Comparison of ENCODE assay signal across 9 cellular contexts in genomic region chr20:53867741-53868351, GRCh38.
DNase-seq lines count a peak whose midpoint lies in the region; ATAC-seq and TF ChIP-seq lines count a peak whose summit lies in the region.
"Had no signal": no experiment of that assay in that cellular context is flagged by ENCODE, and none has a peak within 500 bp of the region (broad histone marks: within the 10 kb centered on the region; RNA-seq: fewer than 3 reads in every experiment).

No MANE protein-coding gene starts in this region.

- H3K4me3 Mint-ChIP-seq in T-helper 1 cell treated with Interleukin-12 subunit alpha and Interleukin-12 subunit beta and Interleukin-4 antibody, amounts not matched to agents 30 μg/mL and 1 μg/mL, for 36 hours: peak overlapping the region; percentile 63
- H3K4me3 Mint-ChIP-seq in WTC11: peak overlapping the region; percentile 34
- H3K4me3 Mint-ChIP-seq in stimulated activated naive CD8-positive, alpha-beta T cell treated with anti-CD3 and anti-CD28 coated beads, Interleukin-15, amount 100 ng/mL, for 72 hours: peak overlapping the region; percentile 37 to 74

- DNase-seq in T-helper 1 cell (no peak), WTC11 (ENCODE audit: low spot score) (no peak), EL (no peak)
- DNase-seq in stimulated activated naive CD8-positive, alpha-beta T cell treated with anti-CD3 and anti-CD28 coated beads, Interleukin-15, amount 100 ng/mL, for 72 hours: no peak
- no peak for DNase-seq in effector CD8-positive, alpha-beta T cell (lab: John Stamatoyannopoulos, UW)
- DNase-seq in stimulated activated CD4-positive, alpha-beta T cell treated with anti-CD3 and anti-CD28 coated beads, Interleukin-12 subunit alpha, Interleukin-12 subunit beta, amount 100 ng/mL, for 4 hours: no peak
- DNase-seq: islet precursor cell had no signal

- ATAC-seq in WTC11: no peak
- ATAC-seq in stimulated activated naive CD8-positive, alpha-beta T cell treated with anti-CD3 and anti-CD28 coated beads, Interleukin-15, amount 100 ng/mL, for 72 hours: no peak

- H3K27ac Mint-ChIP-seq in T-helper 1 cell treated with Interleukin-12 subunit alpha and Interleukin-12 subunit beta and Interleukin-4 antibody, amounts not matched to agents 30 μg/mL and 1 μg/mL, for 36 hours: peak overlapping the region; percentile 86
- H3K27ac Mint-ChIP-seq in WTC11: peak overlapping the region; percentile 99
- H3K27ac Mint-ChIP-seq in stimulated activated naive CD8-positive, alpha-beta T cell treated with anti-CD3 and anti-CD28 coated beads, Interleukin-15, amount 100 ng/mL, for 72 hours: peak overlapping the region; percentile 84 to 96

- CTCF ChIA-PET in WTC11 (lab: Charles Lee): interaction anchor here (0.6 to 3.1 kb wide), 4 partner anchors 44 to 92 kb away, joined by 3 to 24 read pairs (median 4); no protein-coding TSS in a partner anchor

- peaks cover 66% of the 10 kb centered on the region for H3K4me1 Mint-ChIP-seq in T-helper 1 cell treated with Interleukin-12 subunit alpha and Interleukin-12 subunit beta and Interleukin-4 antibody, amounts not matched to agents 30 μg/mL and 1 μg/mL, for 36 hours (ENCODE audit: low read depth)
- H3K4me1 Mint-ChIP-seq in WTC11: peaks cover 86% of the 10 kb centered on the region
- peaks cover 81% of the 10 kb centered on the region for H3K4me1 Mint-ChIP-seq in stimulated activated naive CD8-positive, alpha-beta T cell treated with anti-CD3 and anti-CD28 coated beads, Interleukin-15, amount 100 ng/mL, for 72 hours

- no peaks in the 10 kb centered on the region for H3K27me3 ChIP-seq in iPS-18a (ENCODE audit: control insufficient read depth, insufficient read depth, low read length)

- peak overlapping the region; percentile 19 for H3K4me3 ChIP-seq in iPS-18a (ENCODE audit: low read length)

- no peaks in the 10 kb centered on the region for H3K9me3 Mint-ChIP-seq in T-helper 1 cell treated with Interleukin-12 subunit alpha and Interleukin-12 subunit beta and Interleukin-4 antibody, amounts not matched to agents 30 μg/mL and 1 μg/mL, for 36 hours
- H3K9me3 Mint-ChIP-seq in WTC11: no peaks in the 10 kb centered on the region
- no peaks in the 10 kb centered on the region for H3K9me3 Mint-ChIP-seq in stimulated activated naive CD8-positive, alpha-beta T cell treated with anti-CD3 and anti-CD28 coated beads, Interleukin-15, amount 100 ng/mL, for 72 hours

- H3K27me3 Mint-ChIP-seq in T-helper 1 cell treated with Interleukin-12 subunit alpha and Interleukin-12 subunit beta and Interleukin-4 antibody, amounts not matched to agents 30 μg/mL and 1 μg/mL, for 36 hours (ENCODE audit: low read depth): no peaks in the 10 kb centered on the region
- no peaks in the 10 kb centered on the region for H3K27me3 Mint-ChIP-seq in WTC11 (ENCODE audit: low read depth)
- H3K27me3 Mint-ChIP-seq in stimulated activated naive CD8-positive, alpha-beta T cell treated with anti-CD3 and anti-CD28 coated beads, Interleukin-15, amount 100 ng/mL, for 72 hours: no peaks in the 10 kb centered on the region

- no peaks in the 10 kb centered on the region for H3K36me3 Mint-ChIP-seq in T-helper 1 cell treated with Interleukin-12 subunit alpha and Interleukin-12 subunit beta and Interleukin-4 antibody, amounts not matched to agents 30 μg/mL and 1 μg/mL, for 36 hours (ENCODE audit: low read depth)
- H3K36me3 Mint-ChIP-seq in WTC11: no peaks in the 10 kb centered on the region

- H3K36me3 ChIP-seq in iPS-18a (ENCODE audit: control insufficient read depth, low read depth, low read length): no peaks in the 10 kb centered on the region

- H3K9ac ChIP-seq in iPS-18a (ENCODE audit: low read length): peak overlapping the region; percentile 64

- no peak for TF ChIP-seq CTCF in WTC11 (IDR thresholded peaks at IDR 0.05)

- H3K27ac ChIP-seq in iPS-18a (ENCODE audit: low read length): peak overlapping the region; percentile 78

- POLR2A ChIA-PET in WTC11 (lab: Charles Lee): interaction anchor here (1.0 kb wide), 1 partner anchor 47 kb away, joined by 3 read pairs; no protein-coding TSS in a partner anchor

- H3K9me3 ChIP-seq in iPS-18a (ENCODE audit: control insufficient read depth, low read depth, low read length): no peaks in the 10 kb centered on the region

- peaks cover 74% of the 10 kb centered on the region for H3K4me1 ChIP-seq in iPS-18a (ENCODE audit: control insufficient read depth, low read depth, low read length)

TF ChIP-seq in WTC11, 78 proteins besides CTCF, POLR2A, EP300 and RAD21 (continues in another document):
- TF ChIP-seq NR1H2 (CRISPR knock-in tag; IDR thresholded peaks at IDR 0.05): no peak
- TF ChIP-seq JUN (CRISPR knock-in tag; IDR thresholded peaks at IDR 0.05): no peak
- no peak for TF ChIP-seq USF2 (CRISPR knock-in tag; IDR thresholded peaks at IDR 0.05)
- TF ChIP-seq ERG (CRISPR knock-in tag; IDR thresholded peaks at IDR 0.05): no peak
- no peak for TF ChIP-seq ZNF512 (CRISPR knock-in tag; IDR thresholded peaks at IDR 0.05; ENCODE audit: borderline replicate concordance)
- TF ChIP-seq ZNF423 (CRISPR knock-in tag; IDR thresholded peaks at IDR 0.05): no peak
- no peak for TF ChIP-seq HMGXB4 (CRISPR knock-in tag; IDR thresholded peaks at IDR 0.05)
- no peak for TF ChIP-seq ZSCAN18 (CRISPR knock-in tag; IDR thresholded peaks at IDR 0.05)
- TF ChIP-seq PRRX2 (CRISPR knock-in tag; IDR thresholded peaks at IDR 0.05): no peak
- no peak for TF ChIP-seq IRF1 (CRISPR knock-in tag; IDR thresholded peaks at IDR 0.05)
